ENCODE assay signal across 8 cellular contexts in the genomic region with DNA sequence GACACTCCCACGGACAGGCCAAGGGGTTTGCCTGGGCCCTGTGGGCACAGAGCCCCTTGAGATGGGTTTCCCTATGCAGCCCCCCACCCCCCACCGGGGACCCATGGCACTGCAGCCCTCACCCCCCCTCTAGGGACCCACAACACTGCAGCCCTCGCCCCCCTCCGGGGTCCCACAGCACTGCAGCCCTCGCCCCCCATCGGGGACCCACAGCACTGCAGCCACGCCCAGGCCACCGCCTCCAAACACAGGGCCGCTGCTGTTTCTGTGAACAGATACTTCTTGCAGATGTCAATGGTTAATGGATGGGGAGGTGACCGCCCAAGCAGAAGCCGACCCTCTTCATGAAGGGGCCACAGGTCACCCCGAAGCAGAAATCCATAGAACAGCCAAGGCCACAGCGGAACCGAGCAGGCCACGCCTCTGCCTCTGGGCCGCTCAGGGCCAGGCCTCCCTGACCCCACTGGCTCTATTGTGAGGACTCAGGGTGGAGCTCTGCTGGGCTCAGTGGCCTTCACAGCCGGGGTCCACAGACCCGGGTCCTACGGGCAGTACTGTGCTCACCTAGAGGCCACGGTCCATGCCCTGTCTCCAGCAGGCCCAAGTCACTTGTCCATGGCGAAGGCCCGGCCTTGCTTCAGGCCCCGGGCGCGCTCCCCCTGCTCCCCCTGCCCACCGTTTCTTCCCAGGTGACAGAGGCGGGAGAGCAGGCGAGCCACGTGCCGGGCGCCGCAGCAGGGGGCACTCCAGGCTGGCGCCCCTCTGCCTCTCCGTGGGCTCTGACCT. TPM values are rescaled to one million over a fixed set of nuclear protein-coding genes. Genes with fewer than 3 reads are reported as not detected.
DNase-seq lines count a peak whose midpoint lies in the region; ATAC-seq and TF ChIP-seq lines count a peak whose summit lies in the region.

No MANE protein-coding gene starts in this region.

- peaks cover 16% of the 10 kb centered on the region for H3K4me1 ChIP-seq in colonic mucosa
- H3K4me1 ChIP-seq in muscle layer of colon (ENCODE audit: insufficient read depth, low read length): peaks cover 55% of the 10 kb centered on the region
- H3K4me1 ChIP-seq in upper lobe of right lung: peaks cover 43% of the 10 kb centered on the region

- DNase-seq in NOMO-1 (lab: John Stamatoyannopoulos, UW; ENCODE audit: unreplicated experiment in 2 of 2): peak; percentile 9 to 13
- no peak for DNase-seq in NOMO-1 treated with dmso at 0.1 percent for 144 hours (lab: John Stamatoyannopoulos, UW; ENCODE audit: unreplicated experiment)
- DNase-seq in colonic mucosa: peak; percentile 18
- DNase-seq in upper lobe of right lung: peak; percentile 63
- DNase-seq in SHP77 (lab: John Stamatoyannopoulos, UW): no peak

- intact Hi-C loops in colonic mucosa (cut with DNase I) (loop anchor here (1.0 kb wide), 1 partner anchor 147 kb away; no protein-coding TSS in a partner anchor), upper lobe of right lung (cut with DNase I) (loop anchor here (2.0 kb wide), 1 partner anchor 149 kb away; no protein-coding TSS in a partner anchor)

- H3K27ac ChIP-seq in colonic mucosa (no peak overlapping the region), muscle layer of colon (ENCODE audit: low read depth, low read length) (peak overlapping the region; percentile 69), upper lobe of right lung (peak overlapping the region; percentile 70)

- no peak overlapping the region for H3K4me3 ChIP-seq in colonic mucosa
- no peak overlapping the region for H3K4me3 ChIP-seq in muscle layer of colon (ENCODE audit: low read depth in 1 of 2, low read length in 2 of 2)
- no peak overlapping the region for H3K4me3 ChIP-seq in upper lobe of right lung

- H3K36me3 ChIP-seq in colonic mucosa (no peaks in the 10 kb centered on the region), muscle layer of colon (ENCODE audit: insufficient read depth, low read length) (no peaks in the 10 kb centered on the region), upper lobe of right lung (no peaks in the 10 kb centered on the region)

- H3K27me3 ChIP-seq in colonic mucosa (no peaks in the 10 kb centered on the region), muscle layer of colon (ENCODE audit: control insufficient read depth in 1 of 2, insufficient read depth in 2 of 2, low read length in 2 of 2) (no peaks in the 10 kb centered on the region), upper lobe of right lung (no peaks in the 10 kb centered on the region)

- ATAC-seq in upper lobe of right lung: no peak
- ATAC-seq in HG02973 (IDR thresholded peaks at IDR 0.05; ENCODE audit: unreplicated experiment): no peak
- no peak for ATAC-seq in GM19324 (IDR thresholded peaks at IDR 0.05; ENCODE audit: low FRiP score, unreplicated experiment)

- H3K9ac ChIP-seq in colonic mucosa (ENCODE audit: low read depth in 2 of 2, low read length in 2 of 2) (peak overlapping the region in 1 of 2 donors; percentile 19), muscle layer of colon (ENCODE audit: low read length) (no peak overlapping the region)

- TF ChIP-seq CTCF in colonic mucosa (IDR thresholded peaks at IDR 0.05) (no peak), upper lobe of right lung (IDR thresholded peaks at IDR 0.05) (no peak)

- H3K9me3 ChIP-seq in colonic mucosa: no peaks in the 10 kb centered on the region
- H3K9me3 ChIP-seq in muscle layer of colon (ENCODE audit: low read length): no peaks in the 10 kb centered on the region
- no peaks in the 10 kb centered on the region for H3K9me3 ChIP-seq in upper lobe of right lung

RNA-seq across cellular contexts. Expression of a gene that starts 4.1 kb away (rescaled TPM):
- 10 to 100 TPM; 23.8 to 31.6 TPM for total RNA-seq in colonic mucosa
- total RNA-seq in upper lobe of right lung: 29.0 TPM

Comparison
In these comparisons a context has a peak if more than half of its experiments do, and no peak if none do; other contexts are left out.
1. DNase-seq: peak in NOMO-1 (2 of 2), colonic mucosa (single experiment) and upper lobe of right lung (single experiment); none in NOMO-1 treated with dmso at 0.1 percent for 144 hours (single experiment) and SHP77 (0 of 2).